ENCODE assay signal across 1 cellular context in genomic region chr7:100122067-100122466, GRCh38.
A peak's percentile ranks its signal among the peaks of the same experiment; 100 is the strongest.
TF ChIP-seq lines count a peak whose summit lies in the region.

No MANE protein-coding gene starts in this region.

TF ChIP-seq in HepG2, 621 proteins besides CTCF, POLR2A, EP300 and RAD21 (continued from another document and continues in another):
- TF ChIP-seq, protein P1, sequence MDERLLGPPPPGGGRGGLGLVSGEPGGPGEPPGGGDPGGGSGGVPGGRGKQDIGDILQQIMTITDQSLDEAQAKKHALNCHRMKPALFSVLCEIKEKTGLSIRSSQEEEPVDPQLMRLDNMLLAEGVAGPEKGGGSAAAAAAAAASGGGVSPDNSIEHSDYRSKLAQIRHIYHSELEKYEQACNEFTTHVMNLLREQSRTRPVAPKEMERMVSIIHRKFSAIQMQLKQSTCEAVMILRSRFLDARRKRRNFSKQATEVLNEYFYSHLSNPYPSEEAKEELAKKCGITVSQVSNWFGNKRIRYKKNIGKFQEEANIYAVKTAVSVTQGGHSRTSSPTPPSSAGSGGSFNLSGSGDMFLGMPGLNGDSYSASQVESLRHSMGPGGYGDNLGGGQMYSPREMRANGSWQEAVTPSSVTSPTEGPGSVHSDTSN (CRISPR knock-in tag; IDR thresholded peaks at IDR 0.05), result no peak
- TF ChIP-seq PRMT3 (CRISPR knock-in tag; IDR thresholded peaks at IDR 0.05; ENCODE audit: borderline replicate concordance, low read depth) (no peak), TAF1 (CRISPR knock-in tag; IDR thresholded peaks at IDR 0.05) (peak; percentile 39; the same call in 1 of the 2 replicates), ATF1 (CRISPR knock-in tag; IDR thresholded peaks at IDR 0.05) (no peak), RNF2 (conservative IDR thresholded peaks at IDR 0.05; ENCODE audit: low read depth) (no peak), TBP (CRISPR knock-in tag; IDR thresholded peaks at IDR 0.05) (no peak), ZNF264 (CRISPR knock-in tag; IDR thresholded peaks at IDR 0.05) (0 out of 2 replicates have a peak, but pooled peaks have one; percentile 31), NCOA5 (CRISPR knock-in tag; IDR thresholded peaks at IDR 0.05) (no peak), FOXC1 (CRISPR knock-in tag; IDR thresholded peaks at IDR 0.05; ENCODE audit: borderline replicate concordance) (no peak), ZNF75D (CRISPR knock-in tag; IDR thresholded peaks at IDR 0.05; ENCODE audit: borderline replicate concordance) (no peak), ZNF891 (CRISPR knock-in tag; IDR thresholded peaks at IDR 0.05) (no peak), ZSCAN31 (CRISPR knock-in tag; IDR thresholded peaks at IDR 0.05; ENCODE audit: low read depth) (peak; percentile 62; the same call in 1 of the 2 replicates), KDM2A (CRISPR knock-in tag; IDR thresholded peaks at IDR 0.05; ENCODE audit: borderline replicate concordance, low read depth) (peak; percentile 59; the same call in 1 of the 2 replicates), CREB1 (IDR thresholded peaks at IDR 0.05) (no peak), CREB1 (CRISPR knock-in tag; IDR thresholded peaks at IDR 0.05) (peak; percentile 21; the same call in 1 of the 2 replicates), HDAC1 (CRISPR knock-in tag; IDR thresholded peaks at IDR 0.05) (peak; percentile 71), MBNL3 (CRISPR knock-in tag; conservative IDR thresholded peaks at IDR 0.05) (no peak), GATAD2A (CRISPR knock-in tag; IDR thresholded peaks at IDR 0.05) (peak; percentile 63; the same call in 1 of the 2 replicates), ZBTB38 (CRISPR knock-in tag; IDR thresholded peaks at IDR 0.05) (peak; percentile 67; the same call in 1 of the 2 replicates), ZNF609 (CRISPR knock-in tag; IDR thresholded peaks at IDR 0.05; ENCODE audit: borderline replicate concordance) (peak; percentile 55), ZNF441 (CRISPR knock-in tag; IDR thresholded peaks at IDR 0.05; ENCODE audit: borderline replicate concordance) (peak; percentile 91), NFATC3 (CRISPR knock-in tag; IDR thresholded peaks at IDR 0.05) (no peak), MXD3 (CRISPR knock-in tag; IDR thresholded peaks at IDR 0.05) (no peak), HDAC2 (CRISPR knock-in tag; IDR thresholded peaks at IDR 0.05) (peak; percentile 62; the same call in 1 of the 2 replicates), KMT2A (CRISPR knock-in tag; IDR thresholded peaks at IDR 0.05) (no peak), MYC (CRISPR knock-in tag; IDR thresholded peaks at IDR 0.05; ENCODE audit: borderline replicate concordance) (peak; percentile 76), BRCA1 (CRISPR knock-in tag; IDR thresholded peaks at IDR 0.05) (no peak), ZNF879 (CRISPR knock-in tag; IDR thresholded peaks at IDR 0.05) (no peak), ARNT2 (CRISPR knock-in tag; IDR thresholded peaks at IDR 0.05; ENCODE audit: low read depth) (peak; percentile 54; the same call in 1 of the 2 replicates), ZNF777 (CRISPR knock-in tag; IDR thresholded peaks at IDR 0.05) (no peak), NCOA1 (CRISPR knock-in tag; IDR thresholded peaks at IDR 0.05) (no peak), ZNF850 (CRISPR knock-in tag; conservative IDR thresholded peaks at IDR 0.05) (no peak), PTBP1 (IDR thresholded peaks at IDR 0.05; ENCODE audit: low read depth, low read length, poor library complexity, severe bottlenecking) (no peak), FOXP4 (CRISPR knock-in tag; IDR thresholded peaks at IDR 0.05) (peak; percentile 53; the same call in 1 of the 2 replicates), SMC3 (IDR thresholded peaks at IDR 0.05; ENCODE audit: low read length) (no peak)
- TF ChIP-seq, protein P2, sequence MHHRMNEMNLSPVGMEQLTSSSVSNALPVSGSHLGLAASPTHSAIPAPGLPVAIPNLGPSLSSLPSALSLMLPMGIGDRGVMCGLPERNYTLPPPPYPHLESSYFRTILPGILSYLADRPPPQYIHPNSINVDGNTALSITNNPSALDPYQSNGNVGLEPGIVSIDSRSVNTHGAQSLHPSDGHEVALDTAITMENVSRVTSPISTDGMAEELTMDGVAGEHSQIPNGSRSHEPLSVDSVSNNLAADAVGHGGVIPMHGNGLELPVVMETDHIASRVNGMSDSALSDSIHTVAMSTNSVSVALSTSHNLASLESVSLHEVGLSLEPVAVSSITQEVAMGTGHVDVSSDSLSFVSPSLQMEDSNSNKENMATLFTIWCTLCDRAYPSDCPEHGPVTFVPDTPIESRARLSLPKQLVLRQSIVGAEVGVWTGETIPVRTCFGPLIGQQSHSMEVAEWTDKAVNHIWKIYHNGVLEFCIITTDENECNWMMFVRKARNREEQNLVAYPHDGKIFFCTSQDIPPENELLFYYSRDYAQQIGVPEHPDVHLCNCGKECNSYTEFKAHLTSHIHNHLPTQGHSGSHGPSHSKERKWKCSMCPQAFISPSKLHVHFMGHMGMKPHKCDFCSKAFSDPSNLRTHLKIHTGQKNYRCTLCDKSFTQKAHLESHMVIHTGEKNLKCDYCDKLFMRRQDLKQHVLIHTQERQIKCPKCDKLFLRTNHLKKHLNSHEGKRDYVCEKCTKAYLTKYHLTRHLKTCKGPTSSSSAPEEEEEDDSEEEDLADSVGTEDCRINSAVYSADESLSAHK (CRISPR knock-in tag; IDR thresholded peaks at IDR 0.05; ENCODE audit: borderline replicate concordance), result no peak
- TF ChIP-seq, protein P3, sequence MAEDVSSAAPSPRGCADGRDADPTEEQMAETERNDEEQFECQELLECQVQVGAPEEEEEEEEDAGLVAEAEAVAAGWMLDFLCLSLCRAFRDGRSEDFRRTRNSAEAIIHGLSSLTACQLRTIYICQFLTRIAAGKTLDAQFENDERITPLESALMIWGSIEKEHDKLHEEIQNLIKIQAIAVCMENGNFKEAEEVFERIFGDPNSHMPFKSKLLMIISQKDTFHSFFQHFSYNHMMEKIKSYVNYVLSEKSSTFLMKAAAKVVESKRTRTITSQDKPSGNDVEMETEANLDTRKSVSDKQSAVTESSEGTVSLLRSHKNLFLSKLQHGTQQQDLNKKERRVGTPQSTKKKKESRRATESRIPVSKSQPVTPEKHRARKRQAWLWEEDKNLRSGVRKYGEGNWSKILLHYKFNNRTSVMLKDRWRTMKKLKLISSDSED (CRISPR knock-in tag; IDR thresholded peaks at IDR 0.05), result no peak
- TF ChIP-seq, protein P4, sequence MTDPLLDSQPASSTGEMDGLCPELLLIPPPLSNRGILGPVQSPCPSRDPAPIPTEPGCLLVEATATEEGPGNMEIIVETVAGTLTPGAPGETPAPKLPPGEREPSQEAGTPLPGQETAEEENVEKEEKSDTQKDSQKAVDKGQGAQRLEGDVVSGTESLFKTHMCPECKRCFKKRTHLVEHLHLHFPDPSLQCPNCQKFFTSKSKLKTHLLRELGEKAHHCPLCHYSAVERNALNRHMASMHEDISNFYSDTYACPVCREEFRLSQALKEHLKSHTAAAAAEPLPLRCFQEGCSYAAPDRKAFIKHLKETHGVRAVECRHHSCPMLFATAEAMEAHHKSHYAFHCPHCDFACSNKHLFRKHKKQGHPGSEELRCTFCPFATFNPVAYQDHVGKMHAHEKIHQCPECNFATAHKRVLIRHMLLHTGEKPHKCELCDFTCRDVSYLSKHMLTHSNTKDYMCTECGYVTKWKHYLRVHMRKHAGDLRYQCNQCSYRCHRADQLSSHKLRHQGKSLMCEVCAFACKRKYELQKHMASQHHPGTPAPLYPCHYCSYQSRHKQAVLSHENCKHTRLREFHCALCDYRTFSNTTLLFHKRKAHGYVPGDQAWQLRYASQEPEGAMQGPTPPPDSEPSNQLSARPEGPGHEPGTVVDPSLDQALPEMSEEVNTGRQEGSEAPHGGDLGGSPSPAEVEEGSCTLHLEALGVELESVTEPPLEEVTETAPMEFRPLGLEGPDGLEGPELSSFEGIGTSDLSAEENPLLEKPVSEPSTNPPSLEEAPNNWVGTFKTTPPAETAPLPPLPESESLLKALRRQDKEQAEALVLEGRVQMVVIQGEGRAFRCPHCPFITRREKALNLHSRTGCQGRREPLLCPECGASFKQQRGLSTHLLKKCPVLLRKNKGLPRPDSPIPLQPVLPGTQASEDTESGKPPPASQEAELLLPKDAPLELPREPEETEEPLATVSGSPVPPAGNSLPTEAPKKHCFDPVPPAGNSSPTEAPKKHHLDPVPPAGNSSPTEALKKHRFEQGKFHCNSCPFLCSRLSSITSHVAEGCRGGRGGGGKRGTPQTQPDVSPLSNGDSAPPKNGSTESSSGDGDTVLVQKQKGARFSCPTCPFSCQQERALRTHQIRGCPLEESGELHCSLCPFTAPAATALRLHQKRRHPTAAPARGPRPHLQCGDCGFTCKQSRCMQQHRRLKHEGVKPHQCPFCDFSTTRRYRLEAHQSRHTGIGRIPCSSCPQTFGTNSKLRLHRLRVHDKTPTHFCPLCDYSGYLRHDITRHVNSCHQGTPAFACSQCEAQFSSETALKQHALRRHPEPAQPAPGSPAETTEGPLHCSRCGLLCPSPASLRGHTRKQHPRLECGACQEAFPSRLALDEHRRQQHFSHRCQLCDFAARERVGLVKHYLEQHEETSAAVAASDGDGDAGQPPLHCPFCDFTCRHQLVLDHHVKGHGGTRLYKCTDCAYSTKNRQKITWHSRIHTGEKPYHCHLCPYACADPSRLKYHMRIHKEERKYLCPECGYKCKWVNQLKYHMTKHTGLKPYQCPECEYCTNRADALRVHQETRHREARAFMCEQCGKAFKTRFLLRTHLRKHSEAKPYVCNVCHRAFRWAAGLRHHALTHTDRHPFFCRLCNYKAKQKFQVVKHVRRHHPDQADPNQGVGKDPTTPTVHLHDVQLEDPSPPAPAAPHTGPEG (CRISPR knock-in tag; IDR thresholded peaks at IDR 0.05), result no peak
- TF ChIP-seq, protein P5, sequence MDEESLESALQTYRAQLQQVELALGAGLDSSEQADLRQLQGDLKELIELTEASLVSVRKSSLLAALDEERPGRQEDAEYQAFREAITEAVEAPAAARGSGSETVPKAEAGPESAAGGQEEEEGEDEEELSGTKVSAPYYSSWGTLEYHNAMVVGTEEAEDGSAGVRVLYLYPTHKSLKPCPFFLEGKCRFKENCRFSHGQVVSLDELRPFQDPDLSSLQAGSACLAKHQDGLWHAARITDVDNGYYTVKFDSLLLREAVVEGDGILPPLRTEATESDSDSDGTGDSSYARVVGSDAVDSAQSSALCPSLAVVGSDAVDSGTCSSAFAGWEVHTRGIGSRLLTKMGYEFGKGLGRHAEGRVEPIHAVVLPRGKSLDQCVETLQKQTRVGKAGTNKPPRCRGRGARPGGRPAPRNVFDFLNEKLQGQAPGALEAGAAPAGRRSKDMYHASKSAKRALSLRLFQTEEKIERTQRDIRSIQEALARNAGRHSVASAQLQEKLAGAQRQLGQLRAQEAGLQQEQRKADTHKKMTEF (CRISPR knock-in tag; IDR thresholded peaks at IDR 0.05), result peak; percentile 49; the same call in 1 of the 2 replicates
- TF ChIP-seq, protein P6, sequence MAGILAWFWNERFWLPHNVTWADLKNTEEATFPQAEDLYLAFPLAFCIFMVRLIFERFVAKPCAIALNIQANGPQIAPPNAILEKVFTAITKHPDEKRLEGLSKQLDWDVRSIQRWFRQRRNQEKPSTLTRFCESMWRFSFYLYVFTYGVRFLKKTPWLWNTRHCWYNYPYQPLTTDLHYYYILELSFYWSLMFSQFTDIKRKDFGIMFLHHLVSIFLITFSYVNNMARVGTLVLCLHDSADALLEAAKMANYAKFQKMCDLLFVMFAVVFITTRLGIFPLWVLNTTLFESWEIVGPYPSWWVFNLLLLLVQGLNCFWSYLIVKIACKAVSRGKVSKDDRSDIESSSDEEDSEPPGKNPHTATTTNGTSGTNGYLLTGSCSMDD (CRISPR knock-in tag; IDR thresholded peaks at IDR 0.05), result no peak
